In genomic region chr19:54160182-54160811, GRCh38 we compare ENCODE assay signal across 8 cellular contexts. TPM values are rescaled to one million over a fixed set of nuclear protein-coding genes. Genes with fewer than 3 reads are reported as not detected.
DNase-seq lines count a peak whose midpoint lies in the region; ATAC-seq and TF ChIP-seq lines count a peak whose summit lies in the region.

No MANE protein-coding gene starts in this region.

- peak overlapping the region; percentile 92 for H3K4me3 ChIP-seq in GM12865 (ENCODE audit: low read depth, low read length)

- no peak for DNase-seq in GM12865 (ENCODE audit: low read depth)
- peak; percentile 78 for DNase-seq in NCI-H69 (lab: John Stamatoyannopoulos, UW)
- DNase-seq in naive thymus-derived CD8-positive, alpha-beta T cell: no peak
- DNase-seq in DMS153 (lab: John Stamatoyannopoulos, UW): no peak
- no peak for DNase-seq in GM19238 (ENCODE audit: insufficient read length, low spot score)

- peak overlapping the region; percentile 97 for H3K27ac Mint-ChIP-seq in dendritic cell treated with granulocyte-macrophage colony-stimulating factor and Interleukin-4, amounts not matched to agents 40 ng/mL and 50 ng/mL, for 4 days
- peak overlapping the region; percentile 99 to 100 (median 99) for H3K27ac Mint-ChIP-seq in naive thymus-derived CD8-positive, alpha-beta T cell

- H3K4me3 Mint-ChIP-seq in dendritic cell treated with granulocyte-macrophage colony-stimulating factor and Interleukin-4, amounts not matched to agents 40 ng/mL and 50 ng/mL, for 4 days: peak overlapping the region; percentile 90
- peak overlapping the region; percentile 91 to 100 (median 100) for H3K4me3 Mint-ChIP-seq in naive thymus-derived CD8-positive, alpha-beta T cell

- POLR2A ChIA-PET in naive thymus-derived CD8-positive, alpha-beta T cell (lab: Charles Lee): interaction anchor here (0.6 to 7.6 kb wide), 9 partner anchors 12 to 292 kb away, joined by 3 to 129 read pairs (median 19); partner anchors contain the start of genes CNOT3, MBOAT7, PRPF31 and RPS9

- H3K27me3 Mint-ChIP-seq in dendritic cell treated with granulocyte-macrophage colony-stimulating factor and Interleukin-4, amounts not matched to agents 40 ng/mL and 50 ng/mL, for 4 days: peaks cover 12% of the 10 kb centered on the region
- peaks cover 0 to 3% (median 0%) of the 10 kb centered on the region in 5 donors for H3K27me3 Mint-ChIP-seq in naive thymus-derived CD8-positive, alpha-beta T cell

- intact Hi-C loops in dendritic cell treated with granulocyte-macrophage colony-stimulating factor and Interleukin-4, amounts not matched to agents 40 ng/mL and 50 ng/mL, for 4 days (cut with micrococcal nuclease): loop anchor here (1.0 kb wide), 1 partner anchor 30 kb away; no protein-coding TSS in a partner anchor

- no peaks in the 10 kb centered on the region for H3K9me3 Mint-ChIP-seq in dendritic cell treated with granulocyte-macrophage colony-stimulating factor and Interleukin-4, amounts not matched to agents 40 ng/mL and 50 ng/mL, for 4 days
- no peaks in the 10 kb centered on the region for H3K9me3 Mint-ChIP-seq in naive thymus-derived CD8-positive, alpha-beta T cell

- ATAC-seq in naive thymus-derived CD8-positive, alpha-beta T cell: no peak
- no peak for ATAC-seq in GM21619 (IDR thresholded peaks at IDR 0.05; ENCODE audit: unreplicated experiment)

- H3K36me3 Mint-ChIP-seq in dendritic cell treated with granulocyte-macrophage colony-stimulating factor and Interleukin-4, amounts not matched to agents 40 ng/mL and 50 ng/mL, for 4 days (ENCODE audit: low read depth): peaks cover 53% of the 10 kb centered on the region
- H3K36me3 Mint-ChIP-seq in naive thymus-derived CD8-positive, alpha-beta T cell: peaks cover 0 to 29% (median 2%) of the 10 kb centered on the region in 3 donors

- no peak for TF ChIP-seq CTCF in 22Rv1 (IDR thresholded peaks at IDR 0.05)
- TF ChIP-seq CTCF in GM12865 (IDR thresholded peaks at IDR 0.05; ENCODE audit: insufficient read depth, low read depth, low read length, missing control alignments): no peak

- peak overlapping the region; percentile 97 for H3K27ac ChIP-seq in 22Rv1

- peaks cover 73% of the 10 kb centered on the region for H3K4me1 Mint-ChIP-seq in dendritic cell treated with granulocyte-macrophage colony-stimulating factor and Interleukin-4, amounts not matched to agents 40 ng/mL and 50 ng/mL, for 4 days (ENCODE audit: low read depth)
- H3K4me1 Mint-ChIP-seq in naive thymus-derived CD8-positive, alpha-beta T cell: peaks cover 28 to 75% (median 72%) of the 10 kb centered on the region in 4 donors

RNA-seq across cellular contexts. Expression of gene LENG1, which starts 0.8 kb away (rescaled TPM):
- total RNA-seq in naive thymus-derived CD8-positive, alpha-beta T cell: 10 to 100 TPM; 18.5 to 20.5 TPM
- 10 to 100 TPM in 1 of 3 donors, 1 to 10 TPM in 2; 7.7 to 13.9 (median 9.3) TPM for polyA plus RNA-seq in naive thymus-derived CD8-positive, alpha-beta T cell

RNA-seq across cellular contexts. Expression of gene TMC4, which starts 12.7 kb away (rescaled TPM):
- not detected for total RNA-seq in naive thymus-derived CD8-positive, alpha-beta T cell
- polyA plus RNA-seq in naive thymus-derived CD8-positive, alpha-beta T cell: under 1 TPM in 1 of 3 donors, not detected in 2; 0.13 TPM

RNA-seq across cellular contexts. Expression of gene CNOT3, which starts 22.7 kb away (rescaled TPM):
- total RNA-seq in naive thymus-derived CD8-positive, alpha-beta T cell: 10 to 100 TPM; 65.0 to 71.4 TPM
- 10 to 100 TPM in 1 of 3 donors, 1 to 10 TPM in 2; 6.6 to 14.5 (median 7.9) TPM for polyA plus RNA-seq in naive thymus-derived CD8-positive, alpha-beta T cell

RNA-seq across cellular contexts. Expression of gene MBOAT7, which starts 29.1 kb away (rescaled TPM):
- 10 to 100 TPM; 35.9 to 36.1 TPM for total RNA-seq in naive thymus-derived CD8-positive, alpha-beta T cell
- polyA plus RNA-seq in naive thymus-derived CD8-positive, alpha-beta T cell: 10 to 100 TPM; 11.9 to 17.9 (median 14.8) TPM

RNA-seq across cellular contexts. Expression of gene TSEN34, which starts 30.8 kb away (rescaled TPM):
- total RNA-seq in naive thymus-derived CD8-positive, alpha-beta T cell: 10 to 100 TPM; 25.2 to 25.6 TPM
- polyA plus RNA-seq in naive thymus-derived CD8-positive, alpha-beta T cell: 10 to 100 TPM; 23.4 to 38.7 (median 33.3) TPM
